Comparison of ENCODE assay signal across 10 cellular contexts in the genomic region with DNA sequence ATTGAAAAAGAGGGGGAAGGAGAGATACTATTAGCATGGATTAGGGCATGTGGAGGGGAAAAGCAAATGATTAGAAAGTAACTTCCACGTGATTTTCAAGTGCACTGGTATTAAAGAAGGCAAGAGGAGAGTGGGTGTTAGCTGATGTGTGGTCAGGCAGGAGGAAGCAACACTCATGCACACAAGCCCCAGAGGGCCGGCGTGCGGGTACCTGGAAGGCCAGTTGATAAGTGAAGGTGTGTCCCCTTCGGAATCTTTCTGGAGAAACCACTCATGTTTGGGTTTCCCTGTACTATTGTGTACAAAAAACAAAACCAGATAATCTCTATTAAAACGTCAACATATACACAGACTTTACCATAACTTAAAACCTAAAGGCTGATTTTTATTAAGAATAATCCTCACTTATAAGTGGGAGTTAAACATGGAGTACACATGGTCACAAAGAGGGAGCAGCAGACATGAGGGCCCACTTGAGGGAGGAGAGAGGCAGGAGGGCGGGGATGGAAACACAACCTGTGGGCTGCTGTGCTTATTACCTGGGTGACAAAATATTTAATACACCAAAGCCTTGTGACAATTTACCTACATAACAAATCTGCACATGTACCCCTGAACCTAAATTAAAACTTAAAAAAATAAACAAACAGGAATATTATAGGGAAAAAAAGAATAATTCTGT.
DNase-seq lines count a peak whose midpoint lies in the region; ATAC-seq and TF ChIP-seq lines count a peak whose summit lies in the region.
"Had no signal": no experiment of that assay in that cellular context is flagged by ENCODE, and none has a peak within 500 bp of the region (broad histone marks: within the 10 kb centered on the region; RNA-seq: fewer than 3 reads in every experiment).

No MANE protein-coding gene starts in this region.

- intact Hi-C loops in heart left ventricle (cut with DNase I), result loop anchor here in 2 of 10 donors (10.0 kb wide), 1 partner anchor 199 kb away; no protein-coding TSS in a partner anchor
- intact Hi-C loops in psoas muscle (cut with DNase I), result loop anchor here in 1 of 2 donors (10.0 kb wide), 1 partner anchor 199 kb away; no protein-coding TSS in a partner anchor

- peak; percentile 49 for TF ChIP-seq CTCF in C4-2B (conservative IDR thresholded peaks at IDR 0.05)
- peak in 1 of 12 donors; percentile 17 for TF ChIP-seq CTCF in heart left ventricle (IDR thresholded peaks at IDR 0.05)
- TF ChIP-seq CTCF in psoas muscle (IDR thresholded peaks at IDR 0.05), result peak; percentile 0

- H3K27me3 ChIP-seq in heart left ventricle (no peaks in the 10 kb centered on the region), psoas muscle (ENCODE audit: insufficient read depth in 3 of 3, low read length in 2 of 3) (no peaks in the 10 kb centered on the region)

- WGBS in heart left ventricle, 4 donors, result 43 to 56% (median 55%) methylated on average over 7 of the region's 7 CpGs
- WGBS in psoas muscle, 3 donors, result 75 to 87% (median 76%) methylated on average over 7 of the region's 7 CpGs

- H3K36me3 ChIP-seq in heart left ventricle (peaks cover 0 to 66% (median 23%) of the 10 kb centered on the region in 9 donors), psoas muscle (ENCODE audit: insufficient read depth in 1 of 2, low read depth in 1 of 2) (peaks cover 0 to 64% of the 10 kb centered on the region in 2 donors)

- H3K4me3 ChIP-seq in heart left ventricle (peak overlapping the region in 4 of 12 donors; percentile 6 to 30 (median 16)), psoas muscle (peak overlapping the region; percentile 16)

- TF ChIP-seq POLR2A in heart left ventricle (IDR thresholded peaks at IDR 0.05), result no peak

- peaks cover 0 to 60% (median 21%) of the 10 kb centered on the region in 12 donors for H3K4me1 ChIP-seq in heart left ventricle
- H3K4me1 ChIP-seq in psoas muscle, result peaks cover 85% of the 10 kb centered on the region

- peak in 3 of 4 donors; percentile 37 to 50 (median 43) for ATAC-seq in heart left ventricle
- ATAC-seq in psoas muscle, result no peak
- no peak for ATAC-seq in GM21515 (IDR thresholded peaks at IDR 0.05; ENCODE audit: unreplicated experiment)
- ATAC-seq: activated T-cell treated with anti-CD3 and anti-CD28 coated beads, Interleukin-2, amount 50 U/mL, for 4 hours had no signal

- H3K27ac ChIP-seq in C4-2B (no peak overlapping the region), angular gyrus (ENCODE audit: low read depth, low read length) (peak overlapping the region; percentile 32), heart left ventricle (peak overlapping the region; percentile 61 to 87 (median 76)), psoas muscle (peak overlapping the region; percentile 76)

- DNase-seq in heart left ventricle (no peak), psoas muscle (no peak), SHP77 (lab: John Stamatoyannopoulos, UW) (no peak)
- no peak for DNase-seq in stimulated activated CD4-positive, alpha-beta T cell treated with anti-CD3 and anti-CD28 coated beads, Interleukin-2, amount 100 ng/mL, for 24 hours
- no peak for DNase-seq in stimulated activated CD4-positive, alpha-beta T cell treated with anti-CD3 and anti-CD28 coated beads, Interleukin-4, amount 100 ng/mL, for 24 hours
- DNase-seq: activated T-cell treated with anti-CD3 and anti-CD28 coated beads, Interleukin-2, amount 50 U/mL, for 4 hours; NCI-H2029 had no signal

- H3K9me3 ChIP-seq in heart left ventricle (no peaks in the 10 kb centered on the region), psoas muscle (no peaks in the 10 kb centered on the region)

Comparison
In these comparisons a context has a peak if more than half of its experiments do, and no peak if none do; other contexts are left out.
1. ATAC-seq: peak in heart left ventricle (3 of 4); none in psoas muscle (0 of 4) and GM21515 (single experiment).